23 cellular contexts compared by ENCODE assay signal in genomic region chr1:226021406-226022200, GRCh38. TPM values are rescaled to one million over a fixed set of nuclear protein-coding genes. Genes with fewer than 3 reads are reported as not detected.
A peak's percentile ranks its signal among the peaks of the same experiment; 100 is the strongest.
DNase-seq lines count a peak whose midpoint lies in the region; ATAC-seq, FAIRE-seq and TF ChIP-seq lines count a peak whose summit lies in the region.
"Had no signal": no experiment of that assay in that cellular context is flagged by ENCODE, and none has a peak within 500 bp of the region (broad histone marks: within the 10 kb centered on the region; RNA-seq: fewer than 3 reads in every experiment).

No MANE protein-coding gene starts in this region.

- peaks cover 4% of the 10 kb centered on the region for H3K27me3 Mint-ChIP-seq in nephron progenitor cell (ENCODE audit: low read depth, poor library complexity)
- H3K27me3 Mint-ChIP-seq: IgD-negative memory B cell had no signal

- H3K4me1 ChIP-seq in Loucy (ENCODE audit: insufficient read depth, low read length, poor library complexity, severe bottlenecking) = no peaks in the 10 kb centered on the region
- H3K4me1 ChIP-seq in GM12878 (ENCODE audit: control insufficient read depth, insufficient read depth, low read length) = no peaks in the 10 kb centered on the region
- H3K4me1 ChIP-seq in SK-N-SH (ENCODE audit: control insufficient read depth in 1 of 2, insufficient read depth in 2 of 2, low read depth in 1 of 2, low read length in 1 of 2) = no peaks in the 10 kb centered on the region
- H3K4me1 ChIP-seq in right lobe of liver = no peaks in the 10 kb centered on the region

- DNase-seq in GM12878 (ENCODE audit: low read depth, low spot score) = no peak
- peak; percentile 70 for DNase-seq in foreskin melanocyte
- DNase-seq in NCI-H1417 (lab: John Stamatoyannopoulos, UW) = no peak
- DNase-seq in nephron progenitor cell = no peak
- no peak for DNase-seq in SK-N-SH
- no peak for DNase-seq in right lobe of liver
- DNase-seq: AML-193; Calu3; CD4-positive, alpha-beta memory T cell; DMS53; DND-41; EL; GM23248; H7; KG1 had no signal

- RAD21 ChIA-PET in GM12878 (lab: Charles Lee; ENCODE audit: unreplicated experiment) = no interaction called here

- H2AFZ ChIP-seq in Loucy (ENCODE audit: low read length) (0 out of 2 replicates have a peak overlapping the region, but pooled peaks have one; percentile 32), GM12878 (ENCODE audit: control insufficient read depth, low read depth, low read length) (peak overlapping the region; percentile 7; the same call in 1 of the 2 replicates), SK-N-SH (ENCODE audit: low read depth) (no peak overlapping the region)
- H2AFZ ChIP-seq: GM23248 had no signal

- H3K4me3 Mint-ChIP-seq in nephron progenitor cell = no peak overlapping the region
- H3K4me3 Mint-ChIP-seq: CD14-positive monocyte; CD4-positive, alpha-beta memory T cell; IgD-negative memory B cell had no signal

- H3K27me3 ChIP-seq in Loucy (ENCODE audit: insufficient read depth, low read length, poor library complexity, severe bottlenecking) (no peaks in the 10 kb centered on the region), GM12878 (replicated peaks in 1 of 2; ENCODE audit: control insufficient read depth in 2 of 2, insufficient read depth in 2 of 2, low read length in 1 of 2) (no peaks in the 10 kb centered on the region), SK-N-SH (ENCODE audit: insufficient read depth) (no peaks in the 10 kb centered on the region), right lobe of liver (no peaks in the 10 kb centered on the region)
- H3K27me3 ChIP-seq: BLaER1 had no signal

- no peak for FAIRE-seq in GM12878 (lab: Jason Lieb, UNC)
- FAIRE-seq: A204.1, GM12891, HepG2 had no signal

- no peaks in the 10 kb centered on the region for H3K36me3 ChIP-seq in Loucy (ENCODE audit: insufficient read depth, low read length)
- H3K36me3 ChIP-seq in GM12878 (ENCODE audit: control insufficient read depth in 2 of 2, insufficient read depth in 2 of 2, low read length in 1 of 2) = no peaks in the 10 kb centered on the region
- H3K36me3 ChIP-seq in SK-N-SH (replicated peaks in 1 of 2; ENCODE audit: control insufficient read depth in 1 of 2, insufficient read depth in 2 of 2, low read length in 1 of 2) = no peaks in the 10 kb centered on the region
- H3K36me3 ChIP-seq in right lobe of liver = no peaks in the 10 kb centered on the region
- H3K36me3 ChIP-seq: BLaER1 had no signal

- CTCF ChIA-PET in GM12878 (lab: Yijun Ruan, JAX) (interaction anchor here (0.6 kb wide), 1 partner anchor 33 kb away, joined by 3 read pairs; no protein-coding TSS in a partner anchor), SK-N-SH (lab: Yijun Ruan, JAX) (interaction anchor here (0.6 to 1.3 kb wide), 2 partner anchors 104 to 573 kb away, joined by 3 read pairs; no protein-coding TSS in a partner anchor)

- TF ChIP-seq RAD21 in GM12878 (IDR thresholded peaks at IDR 0.05; ENCODE audit: insufficient read depth, low read depth, low read length) = no peak
- TF ChIP-seq RAD21 in SK-N-SH (IDR thresholded peaks at IDR 0.05; ENCODE audit: low read length) = no peak

- H3K79me2 ChIP-seq in Loucy (ENCODE audit: insufficient read depth, low read length) (no peaks in the 10 kb centered on the region), GM12878 (ENCODE audit: control insufficient read depth, insufficient read depth, low read length) (no peaks in the 10 kb centered on the region), SK-N-SH (ENCODE audit: insufficient read depth) (no peaks in the 10 kb centered on the region)

- H3K36me3 Mint-ChIP-seq in nephron progenitor cell (ENCODE audit: low read depth) = no peaks in the 10 kb centered on the region
- H3K36me3 Mint-ChIP-seq: CD14-positive monocyte; CD4-positive, alpha-beta memory T cell had no signal

- intact Hi-C loops in GM12878 (cut with micrococcal nuclease; ENCODE audit: unreplicated experiment) (no loop called here), right lobe of liver (cut with DNase I) (no loop called here)

- H3K9me2 ChIP-seq in Loucy (replicated peaks; ENCODE audit: low read depth, low read length) (no peaks in the 10 kb centered on the region), SK-N-SH (no peaks in the 10 kb centered on the region)

- H3K4me2 ChIP-seq in Loucy (ENCODE audit: low read depth, low read length, poor library complexity, severe bottlenecking) = no peak overlapping the region
- 0 out of 2 replicates have a peak overlapping the region, but pooled peaks have one; percentile 17 for H3K4me2 ChIP-seq in GM12878 (ENCODE audit: control insufficient read depth, insufficient read depth)
- no peak overlapping the region for H3K4me2 ChIP-seq in SK-N-SH
- H3K4me2 ChIP-seq: BLaER1 had no signal

- H4K20me1 ChIP-seq in Loucy (ENCODE audit: insufficient read depth, low read length, poor library complexity, severe bottlenecking) = no peaks in the 10 kb centered on the region
- H4K20me1 ChIP-seq in GM12878 (ENCODE audit: control insufficient read depth, insufficient read depth) = no peaks in the 10 kb centered on the region
- no peaks in the 10 kb centered on the region for H4K20me1 ChIP-seq in SK-N-SH (ENCODE audit: insufficient read depth)
- H4K20me1 ChIP-seq: BLaER1 had no signal

- H3K4me1 Mint-ChIP-seq in nephron progenitor cell = peaks cover under 1% of the 10 kb centered on the region
- H3K4me1 Mint-ChIP-seq: CD14-positive monocyte had no signal

- SMC1A ChIA-PET in GM12878 (lab: Charles Lee; ENCODE audit: uncharacterized antibody, unreplicated experiment) = interaction anchor here (1.0 to 1.1 kb wide), 2 partner anchors 11 to 35 kb away, joined by 3 to 5 read pairs; no protein-coding TSS in a partner anchor

- H3K4me3 ChIP-seq in Loucy (ENCODE audit: low read length, poor library complexity, severe bottlenecking) = no peak overlapping the region
- no peak overlapping the region for H3K4me3 ChIP-seq in GM12878
- no peak overlapping the region for H3K4me3 ChIP-seq in SK-N-SH (ENCODE audit: low read depth in 2 of 2, low read length in 1 of 2)
- H3K4me3 ChIP-seq in right lobe of liver = no peak overlapping the region
- H3K4me3 ChIP-seq: BLaER1, GM23248 had no signal

- no peak overlapping the region for H3K9ac ChIP-seq in Loucy (ENCODE audit: low read depth, low read length, poor library complexity, severe bottlenecking)
- H3K9ac ChIP-seq in GM12878 (ENCODE audit: control insufficient read depth, insufficient read depth, low read length) = no peak overlapping the region
- no peak overlapping the region for H3K9ac ChIP-seq in SK-N-SH
- H3K9ac ChIP-seq: BLaER1, GM23248 had no signal

- POLR2A ChIA-PET in GM12878 (lab: Charles Lee) = no interaction called here
- POLR2A ChIA-PET in SK-N-SH (lab: Yijun Ruan, JAX) = no interaction called here

- 41% methylated on average over 5 of the region's 5 CpGs for WGBS in GM12878 (ENCODE audit: insufficient coverage, insufficient replicate concordance, low lambda C conversion rate, missing lambda C conversion rate)
- WGBS in SK-N-SH (ENCODE audit: low lambda C conversion rate) = 34% methylated on average over 5 of the region's 5 CpGs
- 49% methylated on average over 5 of the region's 5 CpGs for WGBS in right lobe of liver (ENCODE audit: insufficient coverage, low coverage, low lambda C conversion rate, missing lambda C conversion rate)

- H3F3A ChIP-seq in Loucy (ENCODE audit: low read depth) (no peaks in the 10 kb centered on the region), SK-N-SH (replicated peaks; ENCODE audit: insufficient read depth) (no peaks in the 10 kb centered on the region)

- no TSS peak for BruUV-seq in GM12878 (replicated peaks; lab: Mats Ljungman, UMichigan)

- ATAC-seq in GM12878 (no peak), right lobe of liver (no peak)
- ATAC-seq: HCT116, HepG2 had no signal

- in situ Hi-C loops in GM12878 (cut with MboI) = no loop called here

- no peaks in the 10 kb centered on the region for H3K9me3 Mint-ChIP-seq in nephron progenitor cell
- H3K9me3 Mint-ChIP-seq: CD14-positive monocyte, IgD-negative memory B cell had no signal

- no peak overlapping the region for H3K27ac Mint-ChIP-seq in nephron progenitor cell
- H3K27ac Mint-ChIP-seq: IgD-negative memory B cell had no signal

- H3K27ac ChIP-seq in GM12878 (ENCODE audit: control insufficient read depth, insufficient read depth) (no peak overlapping the region), SK-N-SH (ENCODE audit: low read depth in 2 of 2, low read length in 1 of 2) (no peak overlapping the region), right lobe of liver (no peak overlapping the region)
- H3K27ac ChIP-seq: BLaER1, GM23248 had no signal

- no peak for TF ChIP-seq EP300 in GM12878 (IDR thresholded peaks at IDR 0.05; ENCODE audit: borderline replicate concordance in 1 of 2, control insufficient read depth in 1 of 2, low read depth in 2 of 2, low read length in 2 of 2)
- no peak for TF ChIP-seq EP300 in SK-N-SH (IDR thresholded peaks at IDR 0.05; ENCODE audit: borderline replicate concordance in 1 of 2, low read depth in 1 of 2, low read length in 1 of 2)

- TF ChIP-seq POLR2A in GM12878 (IDR thresholded peaks at IDR 0.05; ENCODE audit: low read depth, low read length) = no peak
- no peak for TF ChIP-seq POLR2A in right lobe of liver (IDR thresholded peaks at IDR 0.05)

- TF ChIP-seq CTCF in Loucy (conservative IDR thresholded peaks at IDR 0.05; ENCODE audit: low read length) = no peak
- no peak for TF ChIP-seq CTCF in GM12878 (IDR thresholded peaks at IDR 0.05 in 2 of 3, conservative IDR thresholded peaks at IDR 0.05 in 1 of 3; ENCODE audit: control insufficient read depth in 2 of 3, extremely low read depth in 1 of 3, insufficient read depth in 1 of 3, low read depth in 3 of 3, low read length in 3 of 3)
- TF ChIP-seq CTCF in nephron progenitor cell (IDR thresholded peaks at IDR 0.05) = no peak
- no peak for TF ChIP-seq CTCF in SK-N-SH (IDR thresholded peaks at IDR 0.05)
- TF ChIP-seq CTCF in right lobe of liver (IDR thresholded peaks at IDR 0.05) = no peak

- no peaks in the 10 kb centered on the region for H3K9me3 ChIP-seq in Loucy (ENCODE audit: insufficient read depth, low read depth, low read length)
- H3K9me3 ChIP-seq in GM12878 (replicated peaks; ENCODE audit: control insufficient read depth, insufficient read depth, low read length) = no peaks in the 10 kb centered on the region
- no peaks in the 10 kb centered on the region for H3K9me3 ChIP-seq in SK-N-SH
- no peaks in the 10 kb centered on the region for H3K9me3 ChIP-seq in right lobe of liver
- H3K9me3 ChIP-seq: BLaER1 had no signal

RNA-seq across cellular contexts. Expression of gene SDE2, which starts 22.5 kb away (rescaled TPM):
- total RNA-seq in GM12878 (2013; cell fraction: nucleolus; rRNA removed) = 18.8 and 19.4 TPM in 2 replicates
- total RNA-seq in GM12878 (2014; rRNA removed) (14.3 and 17.2 TPM in 2 replicates), GM12878 (2014; rRNA removed; fragmentation: Illumina TruSeq; extraction: Trizol) (15.4 and 16.0 TPM in 2 replicates), GM12878 (2021) (12.7 and 13.0 TPM in 2 replicates), right lobe of liver (10 to 100 TPM in 1 of 6 experiments, 1 to 10 TPM in 5; 7.1 to 10.9 (median 8.6) TPM)
- polyA plus RNA-seq in GM12878 (2011; ENCODE audit: low read depth) = 6.0 TPM
- polyA plus RNA-seq in GM12878 (2011; rRNA removed) (19.4 and 26.6 TPM in 2 replicates), GM12878 (2014; fragmentation: Illumina TruSeq; extraction: Trizol) (12.2 and 16.2 TPM in 2 replicates), GM12878 (2014; fragmentation: Nextera tagmentation; extraction: Ambion mirVana) (1 to 10 TPM; 2.7 to 4.3 TPM), GM12878 (2014; rRNA removed) (9.6 and 11.5 TPM in 2 replicates), GM12878 (2016; fragmentation: Nextera tagmentation; extraction: Ambion mirVana) (10 to 100 TPM; 11.7 to 14.1 TPM), SK-N-SH (2012; rRNA removed) (10.1 and 15.1 TPM in 2 replicates)
- 8.3 and 10.8 TPM in 2 replicates for polyA plus RNA-seq in GM12878 (2011; cell fraction: cytosol; rRNA removed)
- polyA plus RNA-seq in GM12878 (2011; cell fraction: nucleus; rRNA removed) = 4.3 and 7.1 TPM in 2 replicates
- 8.1 and 8.3 TPM in 2 replicates for polyA plus RNA-seq in GM12878 (2012)
- 10.3 and 11.3 TPM in 2 replicates for polyA minus RNA-seq in GM12878 (2011; rRNA and poly(A)+ RNA removed)
- polyA minus RNA-seq in GM12878 (2011; cell fraction: cytosol; rRNA and poly(A)+ RNA removed) = 7.1 and 7.6 TPM in 2 replicates
- polyA minus RNA-seq in GM12878 (2011; cell fraction: nucleus; rRNA and poly(A)+ RNA removed) = 3.9 and 7.9 TPM in 2 replicates
- 13.8 and 15.7 TPM in 2 replicates for polyA plus RNA-seq in SK-N-SH (2012; cell fraction: cytosol; rRNA removed)
- polyA plus RNA-seq in SK-N-SH (2012; cell fraction: nucleus; rRNA removed) = 5.2 and 10.3 TPM in 2 replicates

RNA-seq across cellular contexts. Expression of gene H3-3A, which starts 40.9 kb away (rescaled TPM):
- total RNA-seq in GM12878 (2013; cell fraction: nucleolus; rRNA removed) = 42.3 and 42.8 TPM in 2 replicates
- 215 and 235 TPM in 2 replicates for total RNA-seq in GM12878 (2014; rRNA removed)
- total RNA-seq in GM12878 (2014; rRNA removed; fragmentation: Illumina TruSeq; extraction: Trizol) = 204 and 215 TPM in 2 replicates
- 335 and 346 TPM in 2 replicates for total RNA-seq in GM12878 (2021)
- polyA plus RNA-seq in GM12878 (2011; ENCODE audit: low read depth) = 230 TPM
- 441 and 486 TPM in 2 replicates for polyA plus RNA-seq in GM12878 (2011; rRNA removed)
- 386 and 490 TPM in 2 replicates for polyA plus RNA-seq in GM12878 (2011; cell fraction: cytosol; rRNA removed)
- 137 and 158 TPM in 2 replicates for polyA plus RNA-seq in GM12878 (2011; cell fraction: nucleus; rRNA removed)
- polyA plus RNA-seq in GM12878 (2012) = 266 TPM in 2 replicates
- 379 and 386 TPM in 2 replicates for polyA plus RNA-seq in GM12878 (2014; fragmentation: Illumina TruSeq; extraction: Trizol)
- polyA plus RNA-seq in GM12878 (2014; fragmentation: Nextera tagmentation; extraction: Ambion mirVana) = 100 to 1,000 TPM; 254 to 435 TPM
- polyA plus RNA-seq in GM12878 (2014; rRNA removed) = 366 and 425 TPM in 2 replicates
- 100 to 1,000 TPM; 401 to 421 TPM for polyA plus RNA-seq in GM12878 (2016; fragmentation: Nextera tagmentation; extraction: Ambion mirVana)
- polyA minus RNA-seq in GM12878 (2011; rRNA and poly(A)+ RNA removed) = 64.2 and 65.1 TPM in 2 replicates
- polyA minus RNA-seq in GM12878 (2011; cell fraction: cytosol; rRNA and poly(A)+ RNA removed) = 60.9 and 73.5 TPM in 2 replicates
- 20.1 and 34.5 TPM in 2 replicates for polyA minus RNA-seq in GM12878 (2011; cell fraction: nucleus; rRNA and poly(A)+ RNA removed)
- 315 and 370 TPM in 2 replicates for polyA plus RNA-seq in SK-N-SH (2012; rRNA removed)
- polyA plus RNA-seq in SK-N-SH (2012; cell fraction: cytosol; rRNA removed) = 299 and 383 TPM in 2 replicates
- polyA plus RNA-seq in SK-N-SH (2012; cell fraction: nucleus; rRNA removed) = 85.2 and 129 TPM in 2 replicates
- total RNA-seq in right lobe of liver = 100 to 1,000 TPM; 132 to 185 (median 156) TPM
